ENCODE assay signal across 28 cellular contexts in the genomic region with DNA sequence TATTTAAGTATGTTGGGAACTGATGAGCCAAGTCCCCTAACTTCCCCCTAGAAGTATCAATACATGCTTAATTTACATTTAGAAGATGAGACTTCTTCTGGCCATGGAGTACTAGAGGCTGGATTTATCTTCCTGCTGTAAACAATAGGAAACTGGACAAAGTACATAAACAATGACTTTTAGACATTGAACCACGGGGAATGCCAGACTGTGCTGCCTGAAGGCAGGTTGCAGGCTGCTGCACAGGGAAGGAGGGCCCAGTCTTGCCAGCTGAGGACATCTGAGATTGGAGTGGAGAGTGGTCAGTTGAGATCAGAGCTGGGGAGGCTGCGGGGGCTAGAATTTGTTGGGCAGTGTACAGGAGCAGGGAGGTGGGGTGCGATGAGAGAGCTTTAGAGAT. TPM values are rescaled to one million over a fixed set of nuclear protein-coding genes. Genes with fewer than 3 reads are reported as not detected.
DNase-seq lines count a peak whose midpoint lies in the region; ATAC-seq, FAIRE-seq and TF ChIP-seq lines count a peak whose summit lies in the region.
"Had no signal": no experiment of that assay in that cellular context is flagged by ENCODE, and none has a peak within 500 bp of the region (broad histone marks: within the 10 kb centered on the region; RNA-seq: fewer than 3 reads in every experiment).

No MANE protein-coding gene starts in this region.

- WGBS in H9 (ENCODE audit: extremely low coverage, insufficient read length, low lambda C conversion rate) = no CpG with 5 or more reads among the region's 3 CpGs
- 95% methylated on average over 3 of the region's 3 CpGs; no CpG with 5 or more reads in 1 of the 2 experiments for WGBS in H1 (ENCODE audit: extremely low coverage in 1 of 2, insufficient coverage in 1 of 2, insufficient read length in 1 of 2, insufficient replicate concordance in 2 of 2, low coverage in 1 of 2, low lambda C conversion rate in 2 of 2, missing lambda C conversion rate in 1 of 2), 2 experiments
- 87 to 91% methylated on average over 3 of the region's 3 CpGs for WGBS in heart right ventricle, 2 donors

- H2AFZ ChIP-seq in H9 (ENCODE audit: low read length) = no peak overlapping the region
- H2AFZ ChIP-seq in H1 (ENCODE audit: low read length) = no peak overlapping the region
- H2AFZ ChIP-seq: GM23248 had no signal

- H3K4me2 ChIP-seq in H9 (ENCODE audit: insufficient read depth, insufficient read length, low read length) (no peak overlapping the region), H1 (ENCODE audit: insufficient read depth in 1 of 2, low read depth in 2 of 2, low read length in 2 of 2) (no peak overlapping the region)
- H3K4me2 ChIP-seq: KMS-11, SK-N-SH had no signal

- no peak for TF ChIP-seq POLR2A in H1 (IDR thresholded peaks at IDR 0.05; ENCODE audit: control extremely low read depth in 1 of 2, low read depth in 2 of 2, low read length in 2 of 2)

- H3K27ac Mint-ChIP-seq in CD4-positive, CD25-positive, alpha-beta regulatory T cell = peak overlapping the region in 2 of 3 donors; percentile 21 to 30
- H3K27ac Mint-ChIP-seq in H9 (peak overlapping the region in 2 of 3 experiments; percentile 21 to 35; a peak in 1 of 7 replicates), neural crest cell (ENCODE audit: unreplicated experiment) (peak overlapping the region; percentile 37)
- H3K27ac Mint-ChIP-seq in CD4-positive, alpha-beta memory T cell = peak overlapping the region in 2 of 7 donors; percentile 45 to 69
- H3K27ac Mint-ChIP-seq in stimulated activated effector memory CD8-positive, alpha-beta T cell treated with anti-CD3 and anti-CD28 coated beads, Interleukin-12 subunit alpha, Interleukin-12 subunit beta, amount 100 ng/mL, for 72 hours = no peak overlapping the region

- H3K18ac ChIP-seq in H9 (ENCODE audit: insufficient read length, low read depth, low read length) = no peak overlapping the region
- H3K18ac ChIP-seq in H1 (ENCODE audit: extremely low read depth, low read length) = no peak overlapping the region

- H3K4me1 Mint-ChIP-seq in CD4-positive, CD25-positive, alpha-beta regulatory T cell = peaks cover 0 to 10% (median 3%) of the 10 kb centered on the region in 4 donors
- H3K4me1 Mint-ChIP-seq in H9 (no peaks in the 10 kb centered on the region), neural crest cell (no peaks in the 10 kb centered on the region)
- H3K4me1 Mint-ChIP-seq in CD4-positive, alpha-beta memory T cell = peaks cover 0 to 5% (median 2%) of the 10 kb centered on the region in 4 donors
- H3K4me1 Mint-ChIP-seq in stimulated activated effector memory CD8-positive, alpha-beta T cell treated with anti-CD3 and anti-CD28 coated beads, Interleukin-12 subunit alpha, Interleukin-12 subunit beta, amount 100 ng/mL, for 72 hours = peaks cover 5% of the 10 kb centered on the region

- CTCF ChIA-PET in H1 (lab: Charles Lee; ENCODE audit: partially characterized antibody) = interaction anchor here (0.6 to 1.3 kb wide), 3 partner anchors 19 to 45 kb away, joined by 3 read pairs; no protein-coding TSS in a partner anchor
- CTCF ChIA-PET in CD4-positive, alpha-beta memory T cell (lab: Charles Lee; ENCODE audit: partially characterized antibody) = no interaction called here

- H3K9ac ChIP-seq in H9 (ENCODE audit: extremely low read depth, insufficient read length, low read length) (no peak overlapping the region), H1 (replicated peaks in 1 of 4; ENCODE audit: extremely low read depth in 1 of 4, low read depth in 3 of 4, low read length in 3 of 4) (no peak overlapping the region)
- H3K9ac ChIP-seq: GM23248, KMS-11, SK-N-SH had no signal

- H3K27me3 ChIP-seq in CD4-positive, CD25-positive, alpha-beta regulatory T cell (ENCODE audit: control insufficient read depth, insufficient read depth, low read length) = no peaks in the 10 kb centered on the region
- no peaks in the 10 kb centered on the region for H3K27me3 ChIP-seq in H9 (ENCODE audit: insufficient read depth, low read length)
- no peaks in the 10 kb centered on the region for H3K27me3 ChIP-seq in H1 (replicated peaks in 1 of 4; ENCODE audit: control insufficient read depth in 3 of 4, extremely low read depth in 1 of 4, insufficient read depth in 3 of 4, low read length in 3 of 4)
- no peaks in the 10 kb centered on the region for H3K27me3 ChIP-seq in CD4-positive, alpha-beta memory T cell (ENCODE audit: insufficient read depth, low read length)
- H3K27me3 ChIP-seq in heart right ventricle = no peaks in the 10 kb centered on the region

- DNase-seq in CD4-positive, CD25-positive, alpha-beta regulatory T cell = no peak
- no peak for DNase-seq in H9
- DNase-seq in H1 (ENCODE audit: low read depth in 1 of 2, low spot score in 2 of 2) = no peak
- no peak for DNase-seq in neural crest cell (ENCODE audit: low read depth, low spot score)
- no peak for DNase-seq in CD4-positive, alpha-beta memory T cell
- no peak for DNase-seq in heart right ventricle
- DNase-seq in stimulated activated effector memory CD8-positive, alpha-beta T cell treated with anti-CD3 and anti-CD28 coated beads, Interleukin-12 subunit alpha, Interleukin-12 subunit beta, amount 100 ng/mL, for 72 hours (ENCODE audit: low spot score in 2 of 2) = no peak
- DNase-seq: C1 segment of cervical spinal cord; CD8-positive, alpha-beta memory T cell; DMS 273 treated with DMSO at 0.1 percent for 48 hours; DMS79; EL; GF-D8; GM23248; MM.1S; NCI-H1694; NCI-H2029 treated with DMSO at 0.1 percent for 48 hours; NCI-H446 treated with DMSO at 0.1 percent for 48 hours; NCI-H526; NCI-H82; NK-92 treated with Interleukin-12 subunit alpha and Interleukin-12 subunit beta, amount 100 ng/mL, for 24 hours; PC-3; SK-N-SH had no signal

- no peaks in the 10 kb centered on the region for H3K79me2 ChIP-seq in H9 (ENCODE audit: insufficient read depth, low read length)
- no peaks in the 10 kb centered on the region for H3K79me2 ChIP-seq in H1 (ENCODE audit: control insufficient read depth in 1 of 2, insufficient read depth in 2 of 2, low read length in 2 of 2)

- H4K5ac ChIP-seq in H9 (ENCODE audit: insufficient read length, low read depth, low read length) (no peak overlapping the region), H1 (ENCODE audit: insufficient read length, low read depth, low read length) (no peak overlapping the region)

- no peak overlapping the region for H3K4ac ChIP-seq in H9 (ENCODE audit: low read depth, low read length)
- H3K4ac ChIP-seq in H1 (replicated peaks; ENCODE audit: insufficient read length, low read depth, low read length) = peak overlapping the region; percentile 38

- H3K36me3 ChIP-seq in CD4-positive, CD25-positive, alpha-beta regulatory T cell (ENCODE audit: control insufficient read depth, insufficient read depth, low read length) = peaks cover 22% of the 10 kb centered on the region
- H3K36me3 ChIP-seq in H1 (ENCODE audit: control insufficient read depth in 2 of 4, insufficient read depth in 4 of 4, low read length in 3 of 4) (peaks cover 0 to 8% (median 2%) of the 10 kb centered on the region in 4 experiments; a peak in 3 of 8 replicates), heart right ventricle (peaks cover 0 to 69% (median 15%) of the 10 kb centered on the region in 9 donors)
- peaks cover 22% of the 10 kb centered on the region for H3K36me3 ChIP-seq in CD4-positive, alpha-beta memory T cell (ENCODE audit: insufficient read depth, low read length)

- H4K20me1 ChIP-seq in H9 (ENCODE audit: control insufficient read depth, insufficient read depth, insufficient read length) (no peaks in the 10 kb centered on the region), H1 (replicated peaks in 1 of 2; ENCODE audit: control insufficient read depth in 1 of 2, insufficient read depth in 2 of 2, low read length in 2 of 2) (peaks cover 0 to 1% of the 10 kb centered on the region in 2 experiments)

- no peak overlapping the region for H3T11ph ChIP-seq in H9 (ENCODE audit: low read length)

- H2BK20ac ChIP-seq in H9 (ENCODE audit: low read depth, low read length, poor library complexity, severe bottlenecking) = no peak overlapping the region
- H2BK20ac ChIP-seq in H1 (ENCODE audit: low read length) = no peak overlapping the region

- no peak overlapping the region for H4K91ac ChIP-seq in H9 (ENCODE audit: insufficient read length, low read depth, low read length)
- no peak overlapping the region for H4K91ac ChIP-seq in H1 (replicated peaks; ENCODE audit: insufficient read length, low read length)

- no peak for TF ChIP-seq RAD21 in H1 (IDR thresholded peaks at IDR 0.05 in 1 of 2, conservative IDR thresholded peaks at IDR 0.05 in 1 of 2; ENCODE audit: low read depth in 2 of 2, low read length in 2 of 2)

- no peaks in the 10 kb centered on the region for H3K27me3 Mint-ChIP-seq in CD4-positive, CD25-positive, alpha-beta regulatory T cell
- no peaks in the 10 kb centered on the region for H3K27me3 Mint-ChIP-seq in H9 (ENCODE audit: low read depth)
- no peaks in the 10 kb centered on the region for H3K27me3 Mint-ChIP-seq in neural crest cell (ENCODE audit: low read depth)
- H3K27me3 Mint-ChIP-seq in CD4-positive, alpha-beta memory T cell = no peaks in the 10 kb centered on the region
- H3K27me3 Mint-ChIP-seq: IgD-negative memory B cell had no signal

- H3K79me1 ChIP-seq in H9 (ENCODE audit: insufficient read depth, low read depth, low read length, poor library complexity, severe bottlenecking) (peaks cover 4% of the 10 kb centered on the region), H1 (ENCODE audit: low read depth, low read length) (no peaks in the 10 kb centered on the region)

- no peaks in the 10 kb centered on the region for H3K4me1 ChIP-seq in CD4-positive, CD25-positive, alpha-beta regulatory T cell (ENCODE audit: control insufficient read depth, insufficient read depth, low read length, poor library complexity, severe bottlenecking)
- no peaks in the 10 kb centered on the region for H3K4me1 ChIP-seq in H9 (ENCODE audit: insufficient read depth, low read length)
- H3K4me1 ChIP-seq in H1 (replicated peaks in 1 of 4; ENCODE audit: control insufficient read depth in 3 of 4, insufficient read depth in 4 of 4, low read length in 3 of 4) = no peaks in the 10 kb centered on the region
- H3K4me1 ChIP-seq in CD4-positive, alpha-beta memory T cell (ENCODE audit: insufficient read depth, low read length) = no peaks in the 10 kb centered on the region
- H3K4me1 ChIP-seq in heart right ventricle = no peaks in the 10 kb centered on the region
- H3K4me1 ChIP-seq: HAP-1 had no signal

- no peak overlapping the region for H2BK15ac ChIP-seq in H9 (ENCODE audit: low read depth, low read length)
- no peak overlapping the region for H2BK15ac ChIP-seq in H1 (ENCODE audit: low read length)

- H3K4me3 Mint-ChIP-seq in CD4-positive, CD25-positive, alpha-beta regulatory T cell = peak overlapping the region in 1 of 4 donors; percentile 58
- H3K4me3 Mint-ChIP-seq in H9 = no peak overlapping the region
- H3K4me3 Mint-ChIP-seq in neural crest cell = no peak overlapping the region
- no peak overlapping the region for H3K4me3 Mint-ChIP-seq in CD4-positive, alpha-beta memory T cell
- H3K4me3 Mint-ChIP-seq in stimulated activated effector memory CD8-positive, alpha-beta T cell treated with anti-CD3 and anti-CD28 coated beads, Interleukin-12 subunit alpha, Interleukin-12 subunit beta, amount 100 ng/mL, for 72 hours = no peak overlapping the region
- H3K4me3 Mint-ChIP-seq: CD8-positive, alpha-beta memory T cell; IgD-negative memory B cell had no signal

- H3K4me3 ChIP-seq in CD4-positive, CD25-positive, alpha-beta regulatory T cell (ENCODE audit: low read depth, low read length) = no peak overlapping the region
- H3K4me3 ChIP-seq in H1 (ENCODE audit: extremely low read depth in 1 of 4, insufficient read depth in 2 of 4, low read depth in 3 of 4, low read length in 4 of 4) = no peak overlapping the region
- no peak overlapping the region for H3K4me3 ChIP-seq in CD4-positive, alpha-beta memory T cell (ENCODE audit: low read length in 2 of 2)
- no peak overlapping the region for H3K4me3 ChIP-seq in heart right ventricle
- H3K4me3 ChIP-seq: GM23248, HAP-1 had no signal

- H3K9me3 Mint-ChIP-seq in CD4-positive, CD25-positive, alpha-beta regulatory T cell = no peaks in the 10 kb centered on the region
- H3K9me3 Mint-ChIP-seq in H9 = no peaks in the 10 kb centered on the region
- no peaks in the 10 kb centered on the region for H3K9me3 Mint-ChIP-seq in neural crest cell
- no peaks in the 10 kb centered on the region for H3K9me3 Mint-ChIP-seq in CD4-positive, alpha-beta memory T cell
- H3K9me3 Mint-ChIP-seq in stimulated activated effector memory CD8-positive, alpha-beta T cell treated with anti-CD3 and anti-CD28 coated beads, Interleukin-12 subunit alpha, Interleukin-12 subunit beta, amount 100 ng/mL, for 72 hours = no peaks in the 10 kb centered on the region
- H3K9me3 Mint-ChIP-seq: CD8-positive, alpha-beta memory T cell; IgD-negative memory B cell had no signal

- H3K23me2 ChIP-seq in H9 (ENCODE audit: insufficient read length, low read depth, low read length, poor library complexity, severe bottlenecking) = no peaks in the 10 kb centered on the region
- no peaks in the 10 kb centered on the region for H3K23me2 ChIP-seq in H1 (ENCODE audit: low read depth, low read length)

- H3K14ac ChIP-seq in H9 (ENCODE audit: insufficient read depth, low read length) (no peak overlapping the region), H1 (ENCODE audit: insufficient read length) (no peak overlapping the region)

- H2BK5ac ChIP-seq in H9 (ENCODE audit: insufficient read length, low read length) (no peak overlapping the region), H1 (ENCODE audit: low read depth, low read length) (no peak overlapping the region)

- intact Hi-C loops in CD4-positive, alpha-beta memory T cell (cut with micrococcal nuclease) = no loop called here
- intact Hi-C loops in heart right ventricle (cut with DNase I) = no loop called here

- H4K8ac ChIP-seq in H9 (replicated peaks; ENCODE audit: insufficient read length, low read depth, low read length) (no peak overlapping the region), H1 (ENCODE audit: extremely low read depth, insufficient read depth, low read length) (no peak overlapping the region)

- no peak for TF ChIP-seq EP300 in H1 (IDR thresholded peaks at IDR 0.05; ENCODE audit: borderline replicate concordance in 1 of 2, low read depth in 2 of 2, low read length in 2 of 2)

- H2BK120ac ChIP-seq in H9 (ENCODE audit: low read depth, low read length, poor library complexity, severe bottlenecking) = no peak overlapping the region
- H2BK120ac ChIP-seq in H1 (replicated peaks; ENCODE audit: low read depth, low read length) = no peak overlapping the region

- TF ChIP-seq CTCF in H9 (conservative IDR thresholded peaks at IDR 0.05) (no peak), H1 (IDR thresholded peaks at IDR 0.05; ENCODE audit: control extremely low read depth in 1 of 3, insufficient read depth in 1 of 3, low read depth in 1 of 3, low read length in 3 of 3) (no peak), neural crest cell (conservative IDR thresholded peaks at IDR 0.05) (no peak), heart right ventricle (IDR thresholded peaks at IDR 0.05) (no peak)

- H2BK12ac ChIP-seq in H9 (ENCODE audit: insufficient read length, low read depth, low read length) (no peak overlapping the region), H1 (ENCODE audit: low read depth, low read length) (no peak overlapping the region)

- no peak for FAIRE-seq in H1 (lab: Jason Lieb, UNC)
- FAIRE-seq: GM12892, GM19239 had no signal

- no peak overlapping the region for H3K27ac ChIP-seq in CD4-positive, CD25-positive, alpha-beta regulatory T cell (ENCODE audit: insufficient read depth, low read length, poor library complexity, severe bottlenecking)
- H3K27ac ChIP-seq in H9 (ENCODE audit: insufficient read length, low read depth, low read length) (no peak overlapping the region), H1 (ENCODE audit: low read depth, low read length) (no peak overlapping the region), heart right ventricle (no peak overlapping the region)
- H3K27ac ChIP-seq in CD4-positive, alpha-beta memory T cell (ENCODE audit: low read depth, low read length) = no peak overlapping the region
- H3K27ac ChIP-seq: GM23248, KMS-11 had no signal

- H2AK5ac ChIP-seq in H9 (ENCODE audit: insufficient read length, low read length) = no peak overlapping the region
- no peak overlapping the region for H2AK5ac ChIP-seq in H1 (ENCODE audit: low read depth, low read length)

- H3K9me3 ChIP-seq in CD4-positive, CD25-positive, alpha-beta regulatory T cell (ENCODE audit: control insufficient read depth in 2 of 2, low read length in 2 of 2) = no peaks in the 10 kb centered on the region
- no peaks in the 10 kb centered on the region for H3K9me3 ChIP-seq in H9 (ENCODE audit: control insufficient read depth, low read depth, low read length)
- H3K9me3 ChIP-seq in H1 (ENCODE audit: insufficient read depth in 2 of 2, low read depth in 1 of 2, low read length in 1 of 2) = no peaks in the 10 kb centered on the region
- no peaks in the 10 kb centered on the region for H3K9me3 ChIP-seq in CD4-positive, alpha-beta memory T cell (ENCODE audit: control insufficient read depth in 1 of 2, low read length in 2 of 2)
- H3K9me3 ChIP-seq in heart right ventricle = no peaks in the 10 kb centered on the region
- H3K9me3 ChIP-seq: HAP-1, SK-N-SH had no signal

- H3K23ac ChIP-seq in H9 (ENCODE audit: insufficient read length, low read depth, low read length) = no peak overlapping the region
- H3K23ac ChIP-seq in H1 (ENCODE audit: insufficient read length) = no peak overlapping the region

- no peak for ATAC-seq in CD4-positive, CD25-positive, alpha-beta regulatory T cell (ENCODE audit: low read depth in 2 of 2)
- no peak for ATAC-seq in heart right ventricle
- no peak for ATAC-seq in stimulated activated effector memory CD8-positive, alpha-beta T cell treated with anti-CD3 and anti-CD28 coated beads, Interleukin-12 subunit alpha, Interleukin-12 subunit beta, amount 100 ng/mL, for 72 hours
- ATAC-seq: PC-3 had no signal

- no peak overlapping the region for H3K56ac ChIP-seq in H9 (ENCODE audit: insufficient read length, low read depth, low read length)
- H3K56ac ChIP-seq in H1 (replicated peaks; ENCODE audit: insufficient read length, low read depth, low read length) = no peak overlapping the region

- H3K36me3 Mint-ChIP-seq in CD4-positive, CD25-positive, alpha-beta regulatory T cell = peaks cover 44% of the 10 kb centered on the region
- H3K36me3 Mint-ChIP-seq in H9 (ENCODE audit: insufficient read depth in 1 of 3, low read depth in 3 of 3) (peaks cover 3 to 31% (median 20%) of the 10 kb centered on the region in 3 experiments; a peak in 6 of 7 replicates), neural crest cell (ENCODE audit: low read depth) (peaks cover 4% of the 10 kb centered on the region)
- peaks cover 46 to 48% of the 10 kb centered on the region in 2 donors for H3K36me3 Mint-ChIP-seq in CD4-positive, alpha-beta memory T cell
- H3K36me3 Mint-ChIP-seq in stimulated activated effector memory CD8-positive, alpha-beta T cell treated with anti-CD3 and anti-CD28 coated beads, Interleukin-12 subunit alpha, Interleukin-12 subunit beta, amount 100 ng/mL, for 72 hours = peaks cover 57% of the 10 kb centered on the region

- POLR2A ChIA-PET in H1 (lab: Charles Lee; ENCODE audit: partially characterized antibody) = interaction anchor here (0.7 kb wide), 1 partner anchor 44 kb away, joined by 3 read pairs; no protein-coding TSS in a partner anchor
- POLR2A ChIA-PET in CD4-positive, alpha-beta memory T cell (lab: Charles Lee; ENCODE audit: partially characterized antibody) = no interaction called here

RNA-seq across cellular contexts. Expression of gene ISM2, which starts 24.5 kb away (rescaled TPM):
- not detected for total RNA-seq in CD4-positive, CD25-positive, alpha-beta regulatory T cell
- polyA plus RNA-seq in CD4-positive, CD25-positive, alpha-beta regulatory T cell = not detected
- 0.39 and 0.55 TPM in 2 replicates for total RNA-seq in H9 (2021)
- total RNA-seq in H1 (2021; fragmentation: NEBNext Ultra II Directional; extraction: Animal tissue kit (Norgen Biotek cat#: 25700)) = 0.52 TPM in 2 replicates
- 0.61 and 0.79 TPM in 2 replicates for polyA plus RNA-seq in H1 (2011; rRNA removed)
- polyA plus RNA-seq in H1 (2011; cell fraction: cytosol; rRNA removed) = 0.32 TPM
- 1.1 TPM for polyA plus RNA-seq in H1 (2011; cell fraction: nucleus; rRNA removed)
- polyA plus RNA-seq in H1 (2012, experiment 1 of 2) = 0.39 to 0.76 TPM (median 0.54 TPM) in 4 replicates
- 0.39 TPM for polyA plus RNA-seq in H1 (2012, experiment 2 of 2)
- polyA plus RNA-seq in H1 (2013, experiment 1 of 2) = 0.77 TPM
- 0.50 TPM for polyA plus RNA-seq in H1 (2013, experiment 2 of 2)
- polyA minus RNA-seq in H1 (2011; rRNA and poly(A)+ RNA removed) = 0.16 and 0.73 TPM in 2 replicates
- polyA minus RNA-seq in H1 (2011; cell fraction: cytosol; rRNA and poly(A)+ RNA removed) = not detected
- polyA minus RNA-seq in H1 (2011; cell fraction: nucleus; rRNA and poly(A)+ RNA removed) = 0.30 TPM
- 0.16 TPM in 1 of 2 replicates, not detected in the other for total RNA-seq in neural crest cell
- not detected for total RNA-seq in CD4-positive, alpha-beta memory T cell
- polyA plus RNA-seq in CD4-positive, alpha-beta memory T cell = not detected
- total RNA-seq in heart right ventricle = not detected
- not detected for polyA plus RNA-seq in heart right ventricle
- total RNA-seq: CD8-positive, alpha-beta memory T cell had no signal
- polyA plus RNA-seq: CD8-positive, alpha-beta memory T cell; IgD-negative memory B cell had no signal
